In the genomic region with DNA sequence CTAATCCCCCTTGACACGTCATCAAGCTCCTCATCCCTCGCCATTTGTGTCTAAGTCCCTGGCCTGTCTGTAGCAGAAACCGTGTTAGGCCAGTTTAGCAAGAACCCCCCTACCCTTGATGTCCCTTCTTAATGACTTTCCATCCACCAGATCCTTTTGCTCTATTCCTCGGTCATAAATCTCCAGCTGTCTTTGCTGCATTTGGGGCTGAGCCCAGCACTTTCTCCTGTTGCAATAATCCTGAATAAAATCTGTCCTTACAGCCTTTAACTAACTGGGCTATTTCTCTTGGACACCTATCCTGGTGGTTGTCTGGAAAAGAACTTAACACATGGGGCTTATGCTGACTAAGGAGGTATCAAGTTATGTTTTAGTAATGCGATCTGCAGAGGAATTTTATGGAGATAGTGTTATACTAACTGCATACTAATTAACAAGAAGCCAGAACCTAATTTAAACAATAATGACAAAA, we compare ENCODE assay signal across 19 cellular contexts.
DNase-seq lines count a peak whose midpoint lies in the region; ATAC-seq and TF ChIP-seq lines count a peak whose summit lies in the region.
"Had no signal": no experiment of that assay in that cellular context is flagged by ENCODE, and none has a peak within 500 bp of the region (broad histone marks: within the 10 kb centered on the region; RNA-seq: fewer than 3 reads in every experiment).

No MANE protein-coding gene starts in this region.

- H3K36me3 ChIP-seq in GM23248 (ENCODE audit: low read depth) (0 out of 2 replicates have a peak, but pooled peaks cover 6% of the 10 kb centered on the region), RWPE2 (ENCODE audit: low read depth) (peaks cover 14% of the 10 kb centered on the region), smooth muscle cell (ENCODE audit: low read depth) (peaks cover 8% of the 10 kb centered on the region)
- H3K36me3 ChIP-seq: thoracic aorta had no signal

- ATAC-seq in RWPE2 (ENCODE audit: low read depth): no peak
- ATAC-seq: activated CD8-positive, alpha-beta T cell treated with anti-CD3 and anti-CD28 coated beads, Interleukin-2, amount 10 ng/mL, durations not matched to agents 7 days and 5 days; activated T-cell treated with anti-CD3 and anti-CD28 coated beads, Interleukin-2, amount 50 U/mL, for 4 hours had no signal

- H3F3A ChIP-seq in GM23248 (ENCODE audit: insufficient read depth) (peaks cover 34% of the 10 kb centered on the region), smooth muscle cell (ENCODE audit: low read depth) (peaks cover 3% of the 10 kb centered on the region)

- H3K4me3 ChIP-seq in GM23248 (no peak overlapping the region), RWPE2 (ENCODE audit: severe bottlenecking) (no peak overlapping the region), smooth muscle cell (no peak overlapping the region), dorsolateral prefrontal cortex (no peak overlapping the region)
- H3K4me3 ChIP-seq: Peyer's patch, thoracic aorta had no signal

- peak overlapping the region; percentile 51; the same call in 1 of the 2 replicates for H3K27ac ChIP-seq in GM23248
- peak overlapping the region; percentile 2 for H3K27ac ChIP-seq in RWPE2 (ENCODE audit: poor library complexity, severe bottlenecking)
- H3K27ac ChIP-seq in smooth muscle cell (ENCODE audit: low read depth): peak overlapping the region; percentile 72
- peak overlapping the region in 6 of 59 donors; percentile 4 to 78 (median 50) for H3K27ac ChIP-seq in dorsolateral prefrontal cortex
- H3K27ac ChIP-seq: Peyer's patch had no signal

- no peak overlapping the region for H3K4me2 ChIP-seq in GM23248 (ENCODE audit: unreplicated experiment)
- peak overlapping the region; percentile 29 for H3K4me2 ChIP-seq in smooth muscle cell

- H3K9me2 ChIP-seq in GM23248 (ENCODE audit: insufficient read depth): no peaks in the 10 kb centered on the region

- intact Hi-C loops in dorsolateral prefrontal cortex (cut with DNase I): no loop called here

- H3K4me1 ChIP-seq in GM23248 (ENCODE audit: insufficient read depth) (peaks cover 31% of the 10 kb centered on the region), RWPE2 (ENCODE audit: insufficient read depth, poor library complexity, severe bottlenecking) (peaks cover 8% of the 10 kb centered on the region), smooth muscle cell (ENCODE audit: low read depth) (peaks cover 7% of the 10 kb centered on the region)
- H3K4me1 ChIP-seq: Peyer's patch had no signal

- H3K27me3 ChIP-seq in GM23248 (replicated peaks; ENCODE audit: insufficient read depth) (no peaks in the 10 kb centered on the region), RWPE2 (ENCODE audit: insufficient read depth, poor library complexity, severe bottlenecking) (no peaks in the 10 kb centered on the region), smooth muscle cell (ENCODE audit: low read depth) (no peaks in the 10 kb centered on the region), dorsolateral prefrontal cortex (peaks cover 0 to 2% (median 0%) of the 10 kb centered on the region in 45 donors)
- H3K27me3 ChIP-seq: Peyer's patch had no signal

- DNase-seq in GM23248: no peak
- no peak for DNase-seq in RWPE2 (ENCODE audit: low spot score)
- DNase-seq in left kidney (ENCODE audit: low read depth, low spot score): peak; percentile 43
- DNase-seq in smooth muscle cell (lab: John Stamatoyannopoulos, UW; ENCODE audit: unreplicated experiment): no peak
- DNase-seq in dorsolateral prefrontal cortex: no peak
- DNase-seq in A172 (ENCODE audit: low spot score): no peak
- DNase-seq in RPMI8226: no peak
- DNase-seq: activated CD8-positive, alpha-beta T cell treated with anti-CD3 and anti-CD28 coated beads, Interleukin-2, amount 10 ng/mL, durations not matched to agents 7 days and 5 days; activated T-cell treated with anti-CD3 and anti-CD28 coated beads, Interleukin-2, amount 50 U/mL, for 4 hours; AML-193; effector memory CD4-positive, alpha-beta T cell; glutamatergic neuron; HCEC 1CT; KG1; NCI-H1930; NCI-H446 treated with DMSO at 0.1 percent for 48 hours; retina had no signal

- H3K79me2 ChIP-seq in GM23248 (ENCODE audit: insufficient read depth): no peaks in the 10 kb centered on the region
- no peaks in the 10 kb centered on the region for H3K79me2 ChIP-seq in smooth muscle cell (ENCODE audit: low read depth)

- no peak overlapping the region for H2AFZ ChIP-seq in GM23248
- H2AFZ ChIP-seq in smooth muscle cell (ENCODE audit: low read depth): no peak overlapping the region

- no peaks in the 10 kb centered on the region for H3K9me3 ChIP-seq in GM23248 (ENCODE audit: low read depth)
- no peaks in the 10 kb centered on the region for H3K9me3 ChIP-seq in RWPE2 (ENCODE audit: severe bottlenecking)
- no peaks in the 10 kb centered on the region for H3K9me3 ChIP-seq in smooth muscle cell (replicated peaks; ENCODE audit: low read depth)
- H3K9me3 ChIP-seq: Peyer's patch, thoracic aorta had no signal

- H4K20me1 ChIP-seq in GM23248 (ENCODE audit: insufficient read depth): no peaks in the 10 kb centered on the region
- peaks cover 42% of the 10 kb centered on the region for H4K20me1 ChIP-seq in smooth muscle cell (ENCODE audit: low read depth)

- in situ Hi-C loops in GM23248 (cut with MboI): no loop called here

- WGBS in GM23248 (ENCODE audit: low coverage in 1 of 2, low lambda C conversion rate in 2 of 2, missing lambda C conversion rate in 2 of 2), 2 experiments: 93 to 96% methylated on average over 5 of the region's 5 CpGs
- WGBS in smooth muscle cell (ENCODE audit: low lambda C conversion rate): 37% methylated on average over 5 of the region's 5 CpGs

- TF ChIP-seq CTCF in RWPE2 (IDR thresholded peaks at IDR 0.05; ENCODE audit: poor library complexity, severe bottlenecking) (no peak), smooth muscle cell (IDR thresholded peaks at IDR 0.05; ENCODE audit: borderline replicate concordance, insufficient read depth, poor library complexity, severe bottlenecking) (no peak), dorsolateral prefrontal cortex (IDR thresholded peaks at IDR 0.05 in 54 of 56, conservative IDR thresholded peaks at IDR 0.05 in 2 of 56; ENCODE audit: low read depth in 1 of 56, partially characterized antibody in 56 of 56) (no peak)

- H3K9ac ChIP-seq in GM23248 (no peak overlapping the region), smooth muscle cell (ENCODE audit: low read depth) (no peak overlapping the region)
